ENCODE assay signal across 2 cellular contexts in genomic region chr2:202633470-202633869, GRCh38.
TF ChIP-seq lines count a peak whose summit lies in the region.

No MANE protein-coding gene starts in this region.

TF ChIP-seq in SK-N-SH, 30 proteins besides CTCF, POLR2A, EP300 and RAD21 (continued from another document):
- TF ChIP-seq IRF3 (IDR thresholded peaks at IDR 0.05; ENCODE audit: low read depth, low read length) (no peak), GABPA (IDR thresholded peaks at IDR 0.05; ENCODE audit: low read depth) (no peak), PBX3 (IDR thresholded peaks at IDR 0.05) (no peak), MXI1 (IDR thresholded peaks at IDR 0.05; ENCODE audit: low read depth, low read length) (no peak), USF1 (IDR thresholded peaks at IDR 0.05; ENCODE audit: borderline replicate concordance, low read depth) (no peak), RCOR1 (IDR thresholded peaks at IDR 0.05; ENCODE audit: low read length) (no peak), TCF12 (IDR thresholded peaks at IDR 0.05) (no peak), TAF1 (IDR thresholded peaks at IDR 0.05; ENCODE audit: borderline replicate concordance, low read depth, low read length) (no peak), FOXJ3 (CRISPR knock-in tag; IDR thresholded peaks at IDR 0.05) (no peak), FOXM1 (IDR thresholded peaks at IDR 0.05; ENCODE audit: low read depth) (no peak), MEF2A (IDR thresholded peaks at IDR 0.05; ENCODE audit: borderline replicate concordance, low read depth) (no peak), JUND (IDR thresholded peaks at IDR 0.05) (no peak), ELF1 (IDR thresholded peaks at IDR 0.05) (no peak), SIN3A (IDR thresholded peaks at IDR 0.05; ENCODE audit: borderline replicate concordance, low read depth, low read length) (no peak), EZH2phosphoT487 (IDR thresholded peaks at IDR 0.05; ENCODE audit: borderline replicate concordance, low read depth) (no peak), FOSL2 (IDR thresholded peaks at IDR 0.05; ENCODE audit: borderline replicate concordance, low read depth) (no peak)

TF ChIP-seq in SK-N-SH treated with all-trans-retinoic acid at 6 μM for 48 hours, 23 proteins besides CTCF, POLR2A, EP300 and RAD21:
- no peak for TF ChIP-seq CSRNP3 (CRISPR knock-in tag; IDR thresholded peaks at IDR 0.05)
- no peak for TF ChIP-seq ARNTL (CRISPR knock-in tag; IDR thresholded peaks at IDR 0.05; ENCODE audit: borderline replicate concordance, low read depth)
- TF ChIP-seq SNAI2 (CRISPR knock-in tag; IDR thresholded peaks at IDR 0.05): no peak
- no peak for TF ChIP-seq OSR1 (CRISPR knock-in tag; IDR thresholded peaks at IDR 0.05)
- no peak for TF ChIP-seq CSDC2 (CRISPR knock-in tag; IDR thresholded peaks at IDR 0.05)
- no peak for TF ChIP-seq ZFP3 (CRISPR knock-in tag; IDR thresholded peaks at IDR 0.05)
- no peak for TF ChIP-seq PATZ1 (CRISPR knock-in tag; IDR thresholded peaks at IDR 0.05; ENCODE audit: borderline replicate concordance)
- TF ChIP-seq ZC3H10 (CRISPR knock-in tag; IDR thresholded peaks at IDR 0.05): no peak
- no peak for TF ChIP-seq CREB5 (CRISPR knock-in tag; IDR thresholded peaks at IDR 0.05; ENCODE audit: low read depth)
- TF ChIP-seq TSHZ2 (CRISPR knock-in tag; IDR thresholded peaks at IDR 0.05): no peak
- TF ChIP-seq ZNF70 (CRISPR knock-in tag; IDR thresholded peaks at IDR 0.05): no peak
- TF ChIP-seq ESRRG (CRISPR knock-in tag; IDR thresholded peaks at IDR 0.05): no peak
- TF ChIP-seq GLIS3 (CRISPR knock-in tag; IDR thresholded peaks at IDR 0.05): no peak
- TF ChIP-seq ZFP30 (CRISPR knock-in tag; IDR thresholded peaks at IDR 0.05): no peak
- no peak for TF ChIP-seq PPARA (CRISPR knock-in tag; IDR thresholded peaks at IDR 0.05; ENCODE audit: borderline replicate concordance)
